In genomic region chr3:146313411-146314111, GRCh38 we compare ENCODE assay signal across 12 cellular contexts.
DNase-seq lines count a peak whose midpoint lies in the region; ATAC-seq and TF ChIP-seq lines count a peak whose summit lies in the region.
"Had no signal": no experiment of that assay in that cellular context is flagged by ENCODE, and none has a peak within 500 bp of the region (broad histone marks: within the 10 kb centered on the region; RNA-seq: fewer than 3 reads in every experiment).

No MANE protein-coding gene starts in this region.

- H3K14ac ChIP-seq in mesenchymal stem cell (ENCODE audit: low read length in 2 of 2), result no peak overlapping the region

- H2AK5ac ChIP-seq in mesenchymal stem cell (ENCODE audit: low read length, severe bottlenecking), result no peak overlapping the region

- H3K4me2 ChIP-seq in mesenchymal stem cell (ENCODE audit: low read length, poor library complexity, severe bottlenecking) (no peak overlapping the region), hepatocyte (no peak overlapping the region)

- no peak overlapping the region for H2BK12ac ChIP-seq in mesenchymal stem cell (ENCODE audit: low read length in 2 of 2)

- H3K4me1 ChIP-seq in mesenchymal stem cell (ENCODE audit: control insufficient read depth, insufficient read depth, low read depth, low read length) (no peaks in the 10 kb centered on the region), hepatocyte (ENCODE audit: insufficient read depth) (no peaks in the 10 kb centered on the region)

- no peaks in the 10 kb centered on the region for H3K79me2 ChIP-seq in hepatocyte

- H3K27ac ChIP-seq in mesenchymal stem cell (ENCODE audit: low read length, poor library complexity, severe bottlenecking) (peak overlapping the region; percentile 32), hepatocyte (no peak overlapping the region)

- H2BK15ac ChIP-seq in mesenchymal stem cell (ENCODE audit: low read depth, poor library complexity, severe bottlenecking), result no peak overlapping the region

- ATAC-seq in GM21423 (IDR thresholded peaks at IDR 0.05; ENCODE audit: unreplicated experiment), result no peak

- H2AFZ ChIP-seq in mesenchymal stem cell (ENCODE audit: low read depth, low read length) (no peak overlapping the region), hepatocyte (no peak overlapping the region)

- H3K4me3 ChIP-seq in mesenchymal stem cell (ENCODE audit: insufficient read depth in 1 of 2, low read depth in 1 of 2, low read length in 2 of 2) (no peak overlapping the region), hepatocyte (no peak overlapping the region)

- no peak overlapping the region for H3K18ac ChIP-seq in mesenchymal stem cell (ENCODE audit: low read depth in 1 of 2, low read length in 2 of 2)

- TF ChIP-seq CTCF in hepatocyte (IDR thresholded peaks at IDR 0.05; ENCODE audit: poor library complexity), result no peak

- no peak overlapping the region for H4K91ac ChIP-seq in mesenchymal stem cell (ENCODE audit: low read length)

- H2BK5ac ChIP-seq in mesenchymal stem cell (ENCODE audit: low read depth, low read length, poor library complexity, severe bottlenecking), result no peak overlapping the region

- no peak overlapping the region for H2BK120ac ChIP-seq in mesenchymal stem cell (ENCODE audit: low read depth, low read length)

- H3K36me3 ChIP-seq in mesenchymal stem cell (ENCODE audit: control insufficient read depth in 1 of 2, insufficient read depth in 2 of 2, low read depth in 1 of 2, low read length in 2 of 2) (no peaks in the 10 kb centered on the region), hepatocyte (replicated peaks; ENCODE audit: insufficient read depth, low read depth) (no peaks in the 10 kb centered on the region)

- H3K9me2 ChIP-seq in hepatocyte (replicated peaks; ENCODE audit: insufficient read depth), result peaks cover 5% of the 10 kb centered on the region

- H3K27me3 ChIP-seq in mesenchymal stem cell (ENCODE audit: control insufficient read depth in 1 of 2, insufficient read depth in 1 of 2, low read length in 2 of 2) (no peaks in the 10 kb centered on the region), hepatocyte (no peaks in the 10 kb centered on the region)

- H4K8ac ChIP-seq in mesenchymal stem cell (ENCODE audit: low read length), result no peak overlapping the region

- H3K9me3 ChIP-seq in mesenchymal stem cell (ENCODE audit: control insufficient read depth, low read length) (peaks cover 6% of the 10 kb centered on the region), hepatocyte (ENCODE audit: low read depth) (no peaks in the 10 kb centered on the region)

- WGBS in mesenchymal stem cell, result 70% methylated on average over 2 of the region's 3 CpGs
- WGBS in hepatocyte (ENCODE audit: low lambda C conversion rate, missing lambda C conversion rate), result 81% methylated on average over 3 of the region's 3 CpGs

- H3K79me1 ChIP-seq in mesenchymal stem cell (replicated peaks; ENCODE audit: low read length, poor library complexity, severe bottlenecking), result no peaks in the 10 kb centered on the region

- H3K9ac ChIP-seq in mesenchymal stem cell (ENCODE audit: low read length), result peak overlapping the region; percentile 63

- H4K20me1 ChIP-seq in hepatocyte (ENCODE audit: insufficient read depth, poor library complexity, severe bottlenecking), result no peaks in the 10 kb centered on the region

- no peak overlapping the region for H3K23ac ChIP-seq in mesenchymal stem cell (ENCODE audit: low read length in 2 of 2)

- peak; percentile 31 for DNase-seq in AG08395 (ENCODE audit: low spot score)
- DNase-seq in HT1080 (ENCODE audit: low read depth), result peak; percentile 83
- DNase-seq in dermis blood vessel endothelial cell, result peak; percentile 93
- peak; percentile 52 for DNase-seq in mesenchymal stem cell
- no peak for DNase-seq in hepatocyte (ENCODE audit: low spot score)
- no peak for DNase-seq in DMS153 treated with DMSO at 0.1 percent for 48 hours (lab: John Stamatoyannopoulos, UW; ENCODE audit: unreplicated experiment)
- no peak for DNase-seq in NAMALWA (ENCODE audit: low spot score)
- DNase-seq: CD4-positive, CD25-positive, alpha-beta regulatory T cell; NCI-H2171 treated with DMSO at 0.1 percent for 48 hours; RPMI8226; stimulated activated CD4-positive, alpha-beta T cell treated with anti-CD3 and anti-CD28 coated beads, Interleukin-4, amount 100 ng/mL, for 24 hours had no signal

- no peak overlapping the region for H3K4ac ChIP-seq in mesenchymal stem cell (ENCODE audit: low read depth in 1 of 2, low read length in 2 of 2)

Comparison
In these comparisons a context has a peak if more than half of its experiments do, and no peak if none do; other contexts are left out.
1. DNase-seq: peak in AG08395 (single experiment), HT1080 (single experiment), dermis blood vessel endothelial cell (single experiment) and mesenchymal stem cell (single experiment); none in hepatocyte (single experiment), DMS153 treated with DMSO at 0.1 percent for 48 hours (single experiment) and NAMALWA (single experiment).